ENCODE assay signal across 20 cellular contexts in genomic region chr1:234292548-234292947, GRCh38.
DNase-seq lines count a peak whose midpoint lies in the region; ATAC-seq and TF ChIP-seq lines count a peak whose summit lies in the region.
"Had no signal": no experiment of that assay in that cellular context is flagged by ENCODE, and none has a peak within 500 bp of the region (broad histone marks: within the 10 kb centered on the region; RNA-seq: fewer than 3 reads in every experiment).

No MANE protein-coding gene starts in this region.

- 72 to 84% (median 77%) methylated on average over 2 of the region's 2 CpGs for WGBS in adrenal gland, 4 donors

- ATAC-seq in GM18498 (IDR thresholded peaks at IDR 0.05; ENCODE audit: unreplicated experiment): no peak
- ATAC-seq: A549; CD8-positive, alpha-beta T cell had no signal

- in situ Hi-C loops in G401 (cut with HindIII; ENCODE audit: low sequenced_read_pairs): no loop called here

- intact Hi-C loops in dorsolateral prefrontal cortex (cut with DNase I) (loop anchor here in 1 of 2 donors (10.0 kb wide), 1 partner anchor 148 kb away; no protein-coding TSS in a partner anchor), adrenal gland (cut with DNase I) (no loop called here)

- H3K36me3 ChIP-seq in adrenal gland (replicated peaks in 1 of 2): no peaks in the 10 kb centered on the region
- H3K36me3 ChIP-seq: BLaER1 treated with 17β-estradiol and CSF1 and Interleukin-3, amounts not matched to agents 10 nM and 100 nM had no signal

- DNase-seq in G401 (ENCODE audit: low spot score) (peak; percentile 61), cerebellar cortex (ENCODE audit: low spot score) (peak; percentile 51), dorsolateral prefrontal cortex (no peak), COR-L47 (lab: John Stamatoyannopoulos, UW) (no peak), adrenal gland (no peak)
- DNase-seq: AML-193; CD4-positive, alpha-beta T cell; CD8-positive, alpha-beta T cell; DMS 273 treated with DMSO at 0.1 percent for 48 hours; DMS153; DMS53; DMS79; DND-41; EL; GF-D8 had no signal

- no peak overlapping the region for H3K4me3 ChIP-seq in dorsolateral prefrontal cortex
- H3K4me3 ChIP-seq in adrenal gland: no peak overlapping the region
- H3K4me3 ChIP-seq: A549; BLaER1 treated with 17β-estradiol and CSF1 and Interleukin-3, amounts not matched to agents 10 nM and 100 nM had no signal

- no peak for TF ChIP-seq POLR2A in adrenal gland (IDR thresholded peaks at IDR 0.05)

- no peaks in the 10 kb centered on the region for H3K4me1 ChIP-seq in adrenal gland (replicated peaks in 1 of 2)
- H3K4me1 ChIP-seq: A549 had no signal

- H3K9me3 ChIP-seq in adrenal gland (replicated peaks in 1 of 3): no peaks in the 10 kb centered on the region

- no peak for TF ChIP-seq CTCF in dorsolateral prefrontal cortex (IDR thresholded peaks at IDR 0.05 in 54 of 56, conservative IDR thresholded peaks at IDR 0.05 in 2 of 56; ENCODE audit: low read depth in 1 of 56, partially characterized antibody in 56 of 56)
- TF ChIP-seq CTCF in adrenal gland (IDR thresholded peaks at IDR 0.05): no peak

- H3K27ac ChIP-seq in dorsolateral prefrontal cortex: peak overlapping the region in 48 of 59 donors; percentile 12 to 80 (median 63)
- H3K27ac ChIP-seq in adrenal gland: no peak overlapping the region
- H3K27ac ChIP-seq: 22Rv1; A549; BLaER1 treated with 17β-estradiol and CSF1 and Interleukin-3, amounts not matched to agents 10 nM and 100 nM; C4-2B had no signal

- H3K27me3 ChIP-seq in dorsolateral prefrontal cortex (peaks cover 0 to 5% (median 0%) of the 10 kb centered on the region in 45 donors), adrenal gland (no peaks in the 10 kb centered on the region)
- H3K27me3 ChIP-seq: BLaER1 treated with 17β-estradiol and CSF1 and Interleukin-3, amounts not matched to agents 10 nM and 100 nM had no signal

Comparison
In these comparisons a context has a peak if more than half of its experiments do, and no peak if none do; other contexts are left out.
1. DNase-seq: peak in G401 (single experiment) and cerebellar cortex (single experiment); none in dorsolateral prefrontal cortex (0 of 10), COR-L47 (single experiment) and adrenal gland (0 of 7).
2. H3K27ac ChIP-seq: peak in dorsolateral prefrontal cortex (48 of 59); none in adrenal gland (0 of 5).